In genomic region chr5:43634621-43635020, GRCh38 we compare ENCODE assay signal across 23 cellular contexts.
"Had no signal": no experiment of that assay in that cellular context is flagged by ENCODE, and none has a peak within 500 bp of the region (broad histone marks: within the 10 kb centered on the region; RNA-seq: fewer than 3 reads in every experiment).

No MANE protein-coding gene starts in this region.

- FAIRE-seq: endothelial cell of umbilical vein, pancreas had no signal

- H3K27ac Mint-ChIP-seq: activated CD8-positive, alpha-beta T cell treated with anti-CD3 and anti-CD28 coated beads for 36 hours; activated naive CD4-positive, alpha-beta T cell treated with anti-CD3 and anti-CD28 coated beads, Interleukin-2, amount 50 U/mL, for 72 hours; brain; memory B cell; WTC11 had no signal

- DNase-seq: activated CD4-positive, alpha-beta T cell treated with anti-CD3 and anti-CD28 coated beads for 4 hours; activated CD8-positive, alpha-beta T cell treated with anti-CD3 and anti-CD28 coated beads for 36 hours; activated gamma-delta T cell; activated T-cell treated with anti-CD3 and anti-CD28 coated beads, Interleukin-2, amount 50 U/mL, for 48 hours; amniotic stem cell; central memory CD4-positive, alpha-beta T cell; cortex of kidney; effector CD8-positive, alpha-beta T cell; left ventricle myocardium superior; mucosa of descending colon; naive thymus-derived CD4-positive, alpha-beta T cell; pancreas; sigmoid colon; stimulated activated CD4-positive, alpha-beta T cell treated with anti-CD3 and anti-CD28 coated beads, Interleukin-12 subunit alpha, Interleukin-12 subunit beta, amount 100 ng/mL, for 4 hours; stimulated activated CD4-positive, alpha-beta T cell treated with anti-CD3 and anti-CD28 coated beads, Interleukin-2, amount 100 ng/mL, for 24 hours; stomach had no signal

- H3K9me3 Mint-ChIP-seq: activated CD8-positive, alpha-beta T cell treated with anti-CD3 and anti-CD28 coated beads for 36 hours; activated naive CD4-positive, alpha-beta T cell treated with anti-CD3 and anti-CD28 coated beads, Interleukin-2, amount 50 U/mL, for 72 hours; brain; memory B cell; naive thymus-derived CD4-positive, alpha-beta T cell; WTC11 had no signal

- H3K4me3 Mint-ChIP-seq: activated CD8-positive, alpha-beta T cell treated with anti-CD3 and anti-CD28 coated beads for 36 hours; brain; memory B cell; naive thymus-derived CD4-positive, alpha-beta T cell; WTC11 had no signal

- ATAC-seq: activated CD8-positive, alpha-beta T cell treated with anti-CD3 and anti-CD28 coated beads for 36 hours; activated naive CD4-positive, alpha-beta T cell treated with anti-CD3 and anti-CD28 coated beads, Interleukin-2, amount 50 U/mL, for 72 hours; left ventricle myocardium superior; mucosa of descending colon; naive thymus-derived CD4-positive, alpha-beta T cell; pancreas; WTC11 had no signal

- H3K4me3 ChIP-seq: mucosa of descending colon, pancreas, sigmoid colon, stomach, tibial nerve, vagina had no signal

- H3K27me3 Mint-ChIP-seq: activated CD8-positive, alpha-beta T cell treated with anti-CD3 and anti-CD28 coated beads for 36 hours; brain; memory B cell; naive thymus-derived CD4-positive, alpha-beta T cell had no signal

- H3K27ac ChIP-seq: pancreas, stomach, tibial nerve, vagina had no signal

- H3K36me3 Mint-ChIP-seq: WTC11 had no signal
